Comparison of ENCODE assay signal across 21 cellular contexts in genomic region chr13:98253526-98253925, GRCh38.
DNase-seq lines count a peak whose midpoint lies in the region; ATAC-seq, FAIRE-seq and TF ChIP-seq lines count a peak whose summit lies in the region.
"Had no signal": no experiment of that assay in that cellular context is flagged by ENCODE, and none has a peak within 500 bp of the region (broad histone marks: within the 10 kb centered on the region; RNA-seq: fewer than 3 reads in every experiment).

No MANE protein-coding gene starts in this region.

- H3K56ac ChIP-seq in IMR-90 (ENCODE audit: extremely low read depth, insufficient read depth, low read length) (no peak overlapping the region), mesendoderm (ENCODE audit: low read length) (no peak overlapping the region)

- H4K8ac ChIP-seq in IMR-90 (ENCODE audit: low read depth in 2 of 2, low read length in 2 of 2): peak overlapping the region in 1 of 2 experiments; percentile 14; a peak in 2 of 4 replicates
- peak overlapping the region; percentile 70 for H4K8ac ChIP-seq in mesendoderm (ENCODE audit: low read depth, low read length)

- H2BK120ac ChIP-seq in IMR-90 (ENCODE audit: low read depth, low read length) (peak overlapping the region; percentile 85), mesendoderm (ENCODE audit: low read depth, low read length) (no peak overlapping the region)

- no peak overlapping the region for H2AFZ ChIP-seq in IMR-90 (replicated peaks; ENCODE audit: low read length, poor library complexity)

- peak overlapping the region; percentile 72; the same call in 1 of the 2 replicates for H2BK20ac ChIP-seq in IMR-90 (ENCODE audit: low read depth, low read length)

- H4K5ac ChIP-seq in IMR-90 (ENCODE audit: low read depth, low read length) (no peak overlapping the region), mesendoderm (ENCODE audit: low read length) (no peak overlapping the region)

- ATAC-seq in IMR-90 (ENCODE audit: low read depth): no peak; the same call in 1 of the 2 replicates

- H3K27me3 ChIP-seq in IMR-90 (ENCODE audit: control insufficient read depth, insufficient read depth, low read length): no peaks in the 10 kb centered on the region
- H3K27me3 ChIP-seq in mesendoderm (ENCODE audit: insufficient read depth, low read length, poor library complexity): no peaks in the 10 kb centered on the region
- no peaks in the 10 kb centered on the region for H3K27me3 ChIP-seq in tibial artery

- peaks cover 24% of the 10 kb centered on the region for H3K9me1 ChIP-seq in IMR-90 (ENCODE audit: insufficient read depth, low read length)

- H3K4me1 ChIP-seq in IMR-90 (ENCODE audit: control insufficient read depth, insufficient read depth, low read length) (peaks cover 17% of the 10 kb centered on the region), mesendoderm (ENCODE audit: control insufficient read depth, low read depth, low read length) (peaks cover 5% of the 10 kb centered on the region), tibial artery (peaks cover 0 to 18% (median 8%) of the 10 kb centered on the region in 4 donors), kidney (ENCODE audit: control insufficient read depth in 1 of 2, insufficient read depth in 1 of 2, low read depth in 1 of 2, low read length in 2 of 2) (peaks cover 11 to 33% of the 10 kb centered on the region in 2 donors)

- no peaks in the 10 kb centered on the region for H3K36me3 ChIP-seq in IMR-90 (ENCODE audit: control insufficient read depth, insufficient read depth, low read length)
- H3K36me3 ChIP-seq in mesendoderm (ENCODE audit: control insufficient read depth, insufficient read depth, low read length): no peaks in the 10 kb centered on the region
- no peaks in the 10 kb centered on the region for H3K36me3 ChIP-seq in tibial artery
- H3K36me3 ChIP-seq in kidney (ENCODE audit: control insufficient read depth in 1 of 2, insufficient read depth in 2 of 2, low read length in 2 of 2): no peaks in the 10 kb centered on the region

- H4K20me1 ChIP-seq in IMR-90 (ENCODE audit: insufficient read depth, low read length): peaks cover 21% of the 10 kb centered on the region; the same call in 1 of the 2 replicates

- peak overlapping the region; percentile 5 for H2AK9ac ChIP-seq in IMR-90 (replicated peaks; ENCODE audit: low read depth, low read length, poor library complexity)

- H3K4me3 Mint-ChIP-seq in T-helper 2 cell treated with Interferon-gamma antibody and Interleukin-4, amounts not matched to agents 5 μg/mL and 100 μg/mL, for 36 hours: no peak overlapping the region
- H3K4me3 Mint-ChIP-seq: B cell, immature natural killer cell, nephron progenitor cell had no signal

- H3K4me3 ChIP-seq in IMR-90 (ENCODE audit: insufficient read depth, low read depth, low read length) (no peak overlapping the region), choroid plexus epithelial cell (ENCODE audit: low read depth, low read length) (no peak overlapping the region), mesendoderm (ENCODE audit: low read length) (no peak overlapping the region), tibial artery (peak overlapping the region in 1 of 2 donors; percentile 16), kidney (ENCODE audit: low read length in 2 of 2) (no peak overlapping the region)

- BruUV-seq in IMR-90 (replicated peaks; lab: Mats Ljungman, UMichigan): no TSS peak

- TF ChIP-seq CTCF in IMR-90 (conservative IDR thresholded peaks at IDR 0.05; ENCODE audit: low read depth, low read length): no peak
- TF ChIP-seq CTCF in choroid plexus epithelial cell (conservative IDR thresholded peaks at IDR 0.05; ENCODE audit: low read depth, low read length): no peak
- TF ChIP-seq CTCF in tibial artery (IDR thresholded peaks at IDR 0.05): no peak
- TF ChIP-seq CTCF in kidney (IDR thresholded peaks at IDR 0.05; ENCODE audit: borderline replicate concordance, extremely low read depth, insufficient read depth): no peak

- TF ChIP-seq POLR2A in IMR-90 (IDR thresholded peaks at IDR 0.05; ENCODE audit: low read depth, low read length): no peak

- POLR2A ChIA-PET in IMR-90 (lab: Charles Lee; ENCODE audit: unreplicated experiment): no interaction called here

- H2AK5ac ChIP-seq in IMR-90 (ENCODE audit: low read depth, low read length): peak overlapping the region; percentile 71
- no peak overlapping the region for H2AK5ac ChIP-seq in mesendoderm (ENCODE audit: low read length)

- in situ Hi-C loops in IMR-90 (cut with MboI; ENCODE audit: low sequenced_read_pairs): no loop called here

- H3K9me3 ChIP-seq in IMR-90 (ENCODE audit: control insufficient read depth, insufficient read depth, low read length) (no peaks in the 10 kb centered on the region), tibial artery (no peaks in the 10 kb centered on the region), kidney (ENCODE audit: control insufficient read depth in 1 of 2, low read length in 2 of 2) (no peaks in the 10 kb centered on the region)

- H2BK15ac ChIP-seq in IMR-90 (ENCODE audit: low read depth, low read length) (peak overlapping the region; percentile 40; the same call in 1 of the 3 replicates), mesendoderm (replicated peaks; ENCODE audit: low read depth) (no peak overlapping the region)

- no CpG with 5 or more reads among the region's 7 CpGs for WGBS in IMR-90 (ENCODE audit: extremely low coverage in 2 of 2, insufficient read length in 1 of 2), 2 experiments
- WGBS in mesendoderm (ENCODE audit: extremely low coverage, insufficient coverage, low lambda C conversion rate): no CpG with 5 or more reads among the region's 7 CpGs

- peaks cover 3% of the 10 kb centered on the region for H3K27me3 Mint-ChIP-seq in T-helper 2 cell treated with Interferon-gamma antibody and Interleukin-4, amounts not matched to agents 5 μg/mL and 100 μg/mL, for 36 hours (ENCODE audit: low read depth)
- H3K27me3 Mint-ChIP-seq: B cell had no signal

- no peak for FAIRE-seq in kidney (lab: Jason Lieb, UNC)

- H4K91ac ChIP-seq in IMR-90 (ENCODE audit: insufficient read depth, low read depth, low read length): peak overlapping the region; percentile 40

- H3K18ac ChIP-seq in IMR-90 (ENCODE audit: low read depth, low read length): peak overlapping the region; percentile 22
- H3K18ac ChIP-seq in mesendoderm (ENCODE audit: low read length): no peak overlapping the region

- H3K27ac ChIP-seq in IMR-90 (ENCODE audit: insufficient read depth, low read length) (peak overlapping the region; percentile 61), mesendoderm (ENCODE audit: low read depth, low read length) (no peak overlapping the region), tibial artery (peak overlapping the region; percentile 10 to 38), kidney (ENCODE audit: low read depth in 2 of 2, low read length in 2 of 2) (no peak overlapping the region)

- peak overlapping the region; percentile 69 for H2BK5ac ChIP-seq in IMR-90 (ENCODE audit: low read depth, low read length, poor library complexity, severe bottlenecking)
- no peak overlapping the region for H2BK5ac ChIP-seq in mesendoderm (ENCODE audit: low read length)

- H3K9ac ChIP-seq in IMR-90 (ENCODE audit: low read depth, low read length) (no peak overlapping the region), mesendoderm (ENCODE audit: low read length) (no peak overlapping the region), kidney (ENCODE audit: low read length in 2 of 2) (no peak overlapping the region)

- intact Hi-C loops in IMR-90 (cut with micrococcal nuclease): loop anchor here (10.0 kb wide), 1 partner anchor 109 kb away; the partner anchor contains the start of gene FARP1
- intact Hi-C loops in tibial artery (cut with DNase I; ENCODE audit: low total_unique reads): no loop called here
- intact Hi-C loops in kidney (cut with DNase I): no loop called here

- dilution Hi-C loops in IMR-90 (cut with HindIII; ENCODE audit: low sequenced_read_pairs, unreplicated experiment): no loop called here

- CTCF ChIA-PET in IMR-90 (lab: Yijun Ruan, JAX): no interaction called here

- H3K4ac ChIP-seq in IMR-90 (ENCODE audit: low read depth, low read length): peak overlapping the region; percentile 87
- no peak overlapping the region for H3K4ac ChIP-seq in mesendoderm (ENCODE audit: low read depth, low read length)

- peaks cover 2% of the 10 kb centered on the region for H3K79me2 ChIP-seq in mesendoderm (ENCODE audit: control insufficient read depth, insufficient read depth, low read length)

- DNase-seq in IMR-90 (no peak), choroid plexus epithelial cell (ENCODE audit: low read depth) (peak; percentile 48), mesendoderm (no peak), tibial artery (no peak), kidney (no peak), C1 segment of cervical spinal cord (lab: John Stamatoyannopoulos, UW) (no peak), NCI-H510A (lab: John Stamatoyannopoulos, UW) (no peak)
- DNase-seq in T-helper 2 cell treated with Interferon-gamma antibody and Interleukin-4, amounts not matched to agents 5 μg/mL and 100 μg/mL, for 36 hours (ENCODE audit: low spot score): no peak
- DNase-seq: activated effector memory CD4-positive, alpha-beta T cell treated with Interleukin-2 at 50 U/mL for 16 hours; amniotic stem cell; cerebellar nuclear complex; DMS153; immature natural killer cell; mammary epithelial cell; MM.1S; NCI-H2029 treated with DMSO at 0.1 percent for 48 hours; NCI-H510A treated with DMSO at 0.1 percent for 48 hours; nephron progenitor cell; SIG-M5; T-helper 9 cell had no signal

- H3K79me1 ChIP-seq in IMR-90 (ENCODE audit: low read depth in 1 of 2, low read length in 2 of 2) (peaks cover 39 to 77% of the 10 kb centered on the region in 2 experiments), mesendoderm (ENCODE audit: low read length) (peaks cover 12% of the 10 kb centered on the region)

- no peaks in the 10 kb centered on the region for H3K4me1 Mint-ChIP-seq in T-helper 2 cell treated with Interferon-gamma antibody and Interleukin-4, amounts not matched to agents 5 μg/mL and 100 μg/mL, for 36 hours (ENCODE audit: low read depth)
- H3K4me1 Mint-ChIP-seq: B cell, immature natural killer cell had no signal

- peak overlapping the region; percentile 45 for H3K4me2 ChIP-seq in IMR-90 (ENCODE audit: low read depth, low read length)
- H3K4me2 ChIP-seq in mesendoderm (ENCODE audit: low read length): no peak overlapping the region

- no peak for TF ChIP-seq RAD21 in IMR-90 (IDR thresholded peaks at IDR 0.05; ENCODE audit: low read length)

- H3K27ac Mint-ChIP-seq in T-helper 2 cell treated with Interferon-gamma antibody and Interleukin-4, amounts not matched to agents 5 μg/mL and 100 μg/mL, for 36 hours: no peak overlapping the region
- H3K27ac Mint-ChIP-seq: B cell, immature natural killer cell had no signal

- H3K9me3 Mint-ChIP-seq in T-helper 2 cell treated with Interferon-gamma antibody and Interleukin-4, amounts not matched to agents 5 μg/mL and 100 μg/mL, for 36 hours: no peaks in the 10 kb centered on the region
- H3K9me3 Mint-ChIP-seq: nephron progenitor cell had no signal

- H3K23ac ChIP-seq in IMR-90 (ENCODE audit: low read depth, low read length): peak overlapping the region; percentile 71
- no peak overlapping the region for H3K23ac ChIP-seq in mesendoderm (ENCODE audit: low read length)

- H3K14ac ChIP-seq in IMR-90 (replicated peaks; ENCODE audit: low read depth, low read length): peak overlapping the region; percentile 51

- no peaks in the 10 kb centered on the region for H3K36me3 Mint-ChIP-seq in T-helper 2 cell treated with Interferon-gamma antibody and Interleukin-4, amounts not matched to agents 5 μg/mL and 100 μg/mL, for 36 hours (ENCODE audit: low read depth)
- H3K36me3 Mint-ChIP-seq: immature natural killer cell had no signal

TF ChIP-seq in IMR-90, 13 proteins besides CTCF, POLR2A, EP300 and RAD21:
- TF ChIP-seq MAZ (IDR thresholded peaks at IDR 0.05; ENCODE audit: borderline replicate concordance, low read depth, low read length): no peak
TF ChIP-seq in IMR-90: peak in this region for 0.

Comparison
In these comparisons a context has a peak if more than half of its experiments do, and no peak if none do; other contexts are left out.
1. H3K27ac ChIP-seq: peak in IMR-90 (single experiment) and tibial artery (2 of 2); none in mesendoderm (single experiment) and kidney (0 of 2).